8 cellular contexts compared by ENCODE assay signal in genomic region chr7:133886081-133886480, GRCh38.
"Had no signal": no experiment of that assay in that cellular context is flagged by ENCODE, and none has a peak within 500 bp of the region (broad histone marks: within the 10 kb centered on the region; RNA-seq: fewer than 3 reads in every experiment).

No MANE protein-coding gene starts in this region.

- H3K27ac ChIP-seq: GM23248, HL-60 had no signal

- H3K9me3 Mint-ChIP-seq: HFFc6 had no signal

- H3K4me3 ChIP-seq: GM23248, HAP-1 had no signal

- DNase-seq: GM23248, GOT3, H7, HFFc6, KBM-7 had no signal

- H3K27me3 Mint-ChIP-seq: IgD-negative memory B cell had no signal

- H3K9me3 ChIP-seq: HAP-1 had no signal

- H3K4me1 Mint-ChIP-seq: IgD-negative memory B cell had no signal

- H3K27ac Mint-ChIP-seq: HFFc6, IgD-negative memory B cell had no signal

- H3K4me3 Mint-ChIP-seq: HFFc6, IgD-negative memory B cell had no signal

- H3K36me3 ChIP-seq: HAP-1 had no signal
